8 cellular contexts compared by ENCODE assay signal in genomic region chr2:230643576-230644291, GRCh38.
DNase-seq lines count a peak whose midpoint lies in the region; ATAC-seq and TF ChIP-seq lines count a peak whose summit lies in the region.

No MANE protein-coding gene starts in this region.

- TF ChIP-seq EP300 in upper lobe of left lung (IDR thresholded peaks at IDR 0.05) = peak in 1 of 4 donors; percentile 28

- H3K36me3 ChIP-seq in upper lobe of left lung = no peaks in the 10 kb centered on the region

- no peaks in the 10 kb centered on the region for H3K9me3 ChIP-seq in upper lobe of left lung

- H3K4me3 Mint-ChIP-seq in IgD-negative memory B cell = peak overlapping the region in 3 of 4 donors; percentile 41 to 88 (median 63)
- peak overlapping the region; percentile 67 for H3K4me3 Mint-ChIP-seq in activated T-cell treated with anti-CD3 and anti-CD28 coated beads, Interleukin-2, amount 50 U/mL, for 72 hours
- H3K4me3 Mint-ChIP-seq in memory B cell = peak overlapping the region; percentile 25

- no peaks in the 10 kb centered on the region for H3K9me3 Mint-ChIP-seq in IgD-negative memory B cell
- H3K9me3 Mint-ChIP-seq in activated T-cell treated with anti-CD3 and anti-CD28 coated beads, Interleukin-2, amount 50 U/mL, for 72 hours = peaks cover 2 to 4% of the 10 kb centered on the region in 2 donors
- peaks cover 2% of the 10 kb centered on the region for H3K9me3 Mint-ChIP-seq in memory B cell

- peak overlapping the region in 3 of 4 donors; percentile 43 to 72 (median 67) for H3K27ac ChIP-seq in upper lobe of left lung

- H3K4me1 ChIP-seq in upper lobe of left lung = peaks cover 10 to 21% (median 15%) of the 10 kb centered on the region in 4 donors

- H3K27ac Mint-ChIP-seq in IgD-negative memory B cell (peak overlapping the region in 2 of 3 donors; percentile 17 to 93), memory B cell (peak overlapping the region; percentile 67)
- H3K27ac Mint-ChIP-seq in activated T-cell treated with anti-CD3 and anti-CD28 coated beads, Interleukin-2, amount 50 U/mL, for 72 hours = peak overlapping the region; percentile 95

- peak; percentile 76 for DNase-seq in Ammon's horn (ENCODE audit: low spot score)
- DNase-seq in activated T-cell treated with anti-CD3 and anti-CD28 coated beads, Interleukin-2, amount 50 U/mL, for 72 hours = peak; percentile 62 to 72
- no peak for DNase-seq in memory B cell (ENCODE audit: low spot score in 2 of 2)
- DNase-seq in upper lobe of left lung = peak in 1 of 2 donors; percentile 90
- no peak for DNase-seq in epidermal melanocyte (ENCODE audit: insufficient read length, low spot score)
- no peak for DNase-seq in ACHN

- TF ChIP-seq CTCF in upper lobe of left lung (IDR thresholded peaks at IDR 0.05) = no peak

- TF ChIP-seq POLR2A in upper lobe of left lung (IDR thresholded peaks at IDR 0.05) = no peak

- in situ Hi-C loops in ACHN (cut with HindIII; ENCODE audit: low pct_ligation_motif_present, low pct_unique_long_range_greater_than_20kb, low sequenced_read_pairs) = no loop called here

- ATAC-seq in GM19463 (IDR thresholded peaks at IDR 0.05; ENCODE audit: unreplicated experiment) (peak; percentile 78), memory B cell (ENCODE audit: low read depth) (peak; percentile 74), upper lobe of left lung (ENCODE audit: low FRiP score in 2 of 2) (peak; percentile 73 to 90)
- peak; percentile 93 to 94 for ATAC-seq in activated T-cell treated with anti-CD3 and anti-CD28 coated beads, Interleukin-2, amount 50 U/mL, for 72 hours (replicated peaks in 1 of 2)

- H3K4me3 ChIP-seq in upper lobe of left lung = no peak overlapping the region

- H3K27me3 ChIP-seq in upper lobe of left lung = no peaks in the 10 kb centered on the region

- peaks cover 16 to 25% (median 19%) of the 10 kb centered on the region in 3 donors for H3K4me1 Mint-ChIP-seq in IgD-negative memory B cell
- peaks cover 42% of the 10 kb centered on the region for H3K4me1 Mint-ChIP-seq in activated T-cell treated with anti-CD3 and anti-CD28 coated beads, Interleukin-2, amount 50 U/mL, for 72 hours (ENCODE audit: low read depth)
- H3K4me1 Mint-ChIP-seq in memory B cell = peaks cover 9% of the 10 kb centered on the region

- H3K27me3 Mint-ChIP-seq in IgD-negative memory B cell (no peaks in the 10 kb centered on the region), memory B cell (no peaks in the 10 kb centered on the region)
- H3K27me3 Mint-ChIP-seq in activated T-cell treated with anti-CD3 and anti-CD28 coated beads, Interleukin-2, amount 50 U/mL, for 72 hours (ENCODE audit: low read depth) = no peaks in the 10 kb centered on the region

- H3K36me3 Mint-ChIP-seq in IgD-negative memory B cell = peaks cover 3% of the 10 kb centered on the region
- H3K36me3 Mint-ChIP-seq in activated T-cell treated with anti-CD3 and anti-CD28 coated beads, Interleukin-2, amount 50 U/mL, for 72 hours (ENCODE audit: insufficient read depth in 2 of 2) = no peaks in the 10 kb centered on the region
- H3K36me3 Mint-ChIP-seq in memory B cell = no peaks in the 10 kb centered on the region

- 36 to 49% methylated on average over 9 of the region's 9 CpGs for WGBS in upper lobe of left lung, 2 donors

Comparison
In these comparisons a context has a peak if more than half of its experiments do, and no peak if none do; other contexts are left out.
1. DNase-seq: peak in Ammon's horn (single experiment) and activated T-cell treated with anti-CD3 and anti-CD28 coated beads, Interleukin-2, amount 50 U/mL, for 72 hours (2 of 2); none in memory B cell (0 of 2), epidermal melanocyte (single experiment) and ACHN (single experiment).
2. Peak in every context shown above with its lines, with median percentiles within 50 percentile points of each other: ATAC-seq, H3K27ac Mint-ChIP-seq and H3K4me3 Mint-ChIP-seq.